In the genomic region with DNA sequence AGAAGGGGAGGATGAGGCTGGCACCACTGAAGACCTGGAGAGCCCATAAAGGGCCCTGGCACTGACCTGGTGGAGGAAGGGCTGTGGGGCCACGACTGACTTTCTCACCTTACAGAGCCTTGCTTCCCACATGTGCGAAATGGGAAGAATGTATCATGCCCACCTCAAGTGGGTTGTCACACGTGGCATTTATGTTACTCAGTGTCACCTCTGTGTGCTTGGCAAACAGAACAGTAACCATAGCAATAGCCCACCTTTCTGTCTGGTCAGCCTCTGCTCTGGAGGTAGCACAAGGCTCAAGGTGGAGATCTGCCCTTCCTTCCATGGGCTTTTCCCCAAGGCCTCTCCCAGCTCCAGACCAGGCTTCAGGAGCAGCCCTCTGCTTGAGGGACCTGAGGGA, we compare ENCODE assay signal across 14 cellular contexts. TPM values are rescaled to one million over a fixed set of nuclear protein-coding genes. Genes with fewer than 3 reads are reported as not detected.
DNase-seq lines count a peak whose midpoint lies in the region; ATAC-seq, FAIRE-seq and TF ChIP-seq lines count a peak whose summit lies in the region.
"Had no signal": no experiment of that assay in that cellular context is flagged by ENCODE, and none has a peak within 500 bp of the region (broad histone marks: within the 10 kb centered on the region; RNA-seq: fewer than 3 reads in every experiment).

No MANE protein-coding gene starts in this region.

- ATAC-seq in lower lobe of right lung (no peak), GM19324 (IDR thresholded peaks at IDR 0.05; ENCODE audit: low FRiP score, unreplicated experiment) (no peak), HG03139 (IDR thresholded peaks at IDR 0.05; ENCODE audit: unreplicated experiment) (no peak)
- ATAC-seq: WTC11 had no signal

- H3K27ac Mint-ChIP-seq in activated T-helper 1 cell treated with anti-CD3 and anti-CD28 coated beads, Interleukin-12 subunit alpha, Interleukin-12 subunit beta, Interleukin-2, Interleukin-4 antibody, amounts not matched to agents 30 ng/mL and 10 ng/mL and 1 ng/mL, durations not matched to agents 14 hours and 24 hours and 36 hours, result peak overlapping the region; percentile 86
- H3K27ac Mint-ChIP-seq: WTC11 had no signal

- peaks cover 83% of the 10 kb centered on the region for H3K4me1 Mint-ChIP-seq in activated T-helper 1 cell treated with anti-CD3 and anti-CD28 coated beads, Interleukin-12 subunit alpha, Interleukin-12 subunit beta, Interleukin-2, Interleukin-4 antibody, amounts not matched to agents 30 ng/mL and 10 ng/mL and 1 ng/mL, durations not matched to agents 14 hours and 24 hours and 36 hours (ENCODE audit: low read depth)

- TF ChIP-seq CTCF in lower lobe of right lung (IDR thresholded peaks at IDR 0.05), result no peak

- no peak for FAIRE-seq in GM12891 (lab: Jason Lieb, UNC)
- FAIRE-seq: A204.1, keratinocyte had no signal

- intact Hi-C loops in activated T-helper 1 cell treated with anti-CD3 and anti-CD28 coated beads, Interleukin-12 subunit alpha, Interleukin-12 subunit beta, Interleukin-2, Interleukin-4 antibody, amounts not matched to agents 30 ng/mL and 10 ng/mL and 1 ng/mL, durations not matched to agents 14 hours and 24 hours and 36 hours (cut with micrococcal nuclease), result loop anchor here (1.0 kb wide), 1 partner anchor 9 kb away; no protein-coding TSS in a partner anchor
- intact Hi-C loops in lower lobe of right lung (cut with DNase I), result no loop called here

- no peak for TF ChIP-seq POLR2A in GM12891 (IDR thresholded peaks at IDR 0.05; ENCODE audit: low read depth, low read length)

- H3K4me3 ChIP-seq in lower lobe of right lung, result no peak overlapping the region
- H3K4me3 ChIP-seq: SK-N-MC had no signal

- H3K27ac ChIP-seq in lower lobe of right lung, result peak overlapping the region; percentile 41
- H3K27ac ChIP-seq: SK-N-MC had no signal

- H3K9me3 Mint-ChIP-seq in activated T-helper 1 cell treated with anti-CD3 and anti-CD28 coated beads, Interleukin-12 subunit alpha, Interleukin-12 subunit beta, Interleukin-2, Interleukin-4 antibody, amounts not matched to agents 30 ng/mL and 10 ng/mL and 1 ng/mL, durations not matched to agents 14 hours and 24 hours and 36 hours, result no peaks in the 10 kb centered on the region
- H3K9me3 Mint-ChIP-seq: WTC11 had no signal

- H3K4me3 Mint-ChIP-seq in activated T-helper 1 cell treated with anti-CD3 and anti-CD28 coated beads, Interleukin-12 subunit alpha, Interleukin-12 subunit beta, Interleukin-2, Interleukin-4 antibody, amounts not matched to agents 30 ng/mL and 10 ng/mL and 1 ng/mL, durations not matched to agents 14 hours and 24 hours and 36 hours, result peak overlapping the region; percentile 42
- H3K4me3 Mint-ChIP-seq: WTC11 had no signal

- H3K36me3 Mint-ChIP-seq in activated T-helper 1 cell treated with anti-CD3 and anti-CD28 coated beads, Interleukin-12 subunit alpha, Interleukin-12 subunit beta, Interleukin-2, Interleukin-4 antibody, amounts not matched to agents 30 ng/mL and 10 ng/mL and 1 ng/mL, durations not matched to agents 14 hours and 24 hours and 36 hours (ENCODE audit: low read depth), result peaks cover 38% of the 10 kb centered on the region

- DNase-seq in activated CD4-positive, alpha-beta T cell treated with anti-CD3 and anti-CD28 coated beads for 48 hours, result peak; percentile 57
- no peak for DNase-seq in activated CD4-positive, alpha-beta T cell treated with anti-CD3 and anti-CD28 coated beads, Interleukin-2, amount 50 U/mL, for 1 hour
- no peak for DNase-seq in activated T-helper 1 cell treated with anti-CD3 and anti-CD28 coated beads, Interleukin-12 subunit alpha, Interleukin-12 subunit beta, Interleukin-2, Interleukin-4 antibody, amounts not matched to agents 30 ng/mL and 10 ng/mL and 1 ng/mL, durations not matched to agents 14 hours and 24 hours and 36 hours (ENCODE audit: low spot score)
- DNase-seq in lower lobe of right lung (peak; percentile 13), GM12891 (ENCODE audit: insufficient read length, low spot score) (no peak)
- peak; percentile 56 for DNase-seq in stimulated activated naive CD4-positive, alpha-beta T cell treated with Interleukin-2 at 50 U/mL for 16 hours (lab: John Stamatoyannopoulos, UW)
- DNase-seq: GF-D8, NCI-H510A had no signal

- peaks cover 19% of the 10 kb centered on the region for H3K27me3 Mint-ChIP-seq in activated T-helper 1 cell treated with anti-CD3 and anti-CD28 coated beads, Interleukin-12 subunit alpha, Interleukin-12 subunit beta, Interleukin-2, Interleukin-4 antibody, amounts not matched to agents 30 ng/mL and 10 ng/mL and 1 ng/mL, durations not matched to agents 14 hours and 24 hours and 36 hours (ENCODE audit: insufficient read depth)

- H3K27me3 ChIP-seq in lower lobe of right lung (ENCODE audit: low read depth), result no peaks in the 10 kb centered on the region

- H3K9me3 ChIP-seq in lower lobe of right lung, result no peaks in the 10 kb centered on the region

- peaks cover 34% of the 10 kb centered on the region for H3K36me3 ChIP-seq in lower lobe of right lung

- H3K4me1 ChIP-seq in lower lobe of right lung, result peaks cover 48% of the 10 kb centered on the region

TF ChIP-seq in GM12891, 5 proteins besides CTCF, POLR2A, EP300 and RAD21:
- no peak for TF ChIP-seq PAX5 (IDR thresholded peaks at IDR 0.05; ENCODE audit: insufficient read depth, low read length, severe bottlenecking)
- no peak for TF ChIP-seq POU2F2 (IDR thresholded peaks at IDR 0.05; ENCODE audit: low read depth, low read length)
- TF ChIP-seq TAF1 (IDR thresholded peaks at IDR 0.05; ENCODE audit: low read depth, low read length), result no peak
- TF ChIP-seq POLR2AphosphoS5 (IDR thresholded peaks at IDR 0.05; ENCODE audit: low read depth, low read length), result no peak
- no peak for TF ChIP-seq SPI1 (IDR thresholded peaks at IDR 0.05; ENCODE audit: low read depth, low read length)

RNA-seq across cellular contexts. Expression of a gene that starts 16.7 kb away (rescaled TPM):
- total RNA-seq in activated T-helper 1 cell treated with anti-CD3 and anti-CD28 coated beads, Interleukin-12 subunit alpha, Interleukin-12 subunit beta, Interleukin-2, Interleukin-4 antibody, amounts not matched to agents 30 ng/mL and 10 ng/mL and 1 ng/mL, durations not matched to agents 14 hours and 24 hours and 36 hours, result 76.3 and 77.2 TPM in 2 replicates
- 5.7 TPM for total RNA-seq in lower lobe of right lung
- polyA plus RNA-seq in GM12891 (2012; ENCODE audit: low read depth, missing spikeins), result 55.8 TPM

RNA-seq across cellular contexts. Expression of a gene that starts 45.6 kb away (rescaled TPM):
- total RNA-seq in activated T-helper 1 cell treated with anti-CD3 and anti-CD28 coated beads, Interleukin-12 subunit alpha, Interleukin-12 subunit beta, Interleukin-2, Interleukin-4 antibody, amounts not matched to agents 30 ng/mL and 10 ng/mL and 1 ng/mL, durations not matched to agents 14 hours and 24 hours and 36 hours, result 259 and 265 TPM in 2 replicates
- total RNA-seq in lower lobe of right lung, result 249 TPM
- 424 TPM for polyA plus RNA-seq in GM12891 (2012; ENCODE audit: low read depth, missing spikeins)

Comparison
In these comparisons a context has a peak if more than half of its experiments do, and no peak if none do; other contexts are left out.
1. DNase-seq: peak in activated CD4-positive, alpha-beta T cell treated with anti-CD3 and anti-CD28 coated beads for 48 hours (single experiment), lower lobe of right lung (single experiment) and stimulated activated naive CD4-positive, alpha-beta T cell treated with Interleukin-2 at 50 U/mL for 16 hours (single experiment); none in activated CD4-positive, alpha-beta T cell treated with anti-CD3 and anti-CD28 coated beads, Interleukin-2, amount 50 U/mL, for 1 hour (single experiment), activated T-helper 1 cell treated with anti-CD3 and anti-CD28 coated beads, Interleukin-12 subunit alpha, Interleukin-12 subunit beta, Interleukin-2, Interleukin-4 antibody, amounts not matched to agents 30 ng/mL and 10 ng/mL and 1 ng/mL, durations not matched to agents 14 hours and 24 hours and 36 hours (single experiment) and GM12891 (single experiment).
2. RNA of a gene that starts 16.7 kb away (total RNA-seq): 76.3 to 77.2 TPM in activated T-helper 1 cell treated with anti-CD3 and anti-CD28 coated beads, Interleukin-12 subunit alpha, Interleukin-12 subunit beta, Interleukin-2, Interleukin-4 antibody, amounts not matched to agents 30 ng/mL and 10 ng/mL and 1 ng/mL, durations not matched to agents 14 hours and 24 hours and 36 hours; 5.7 TPM in lower lobe of right lung (single experiment); every median in the first group is over 10 times any median in the second.